ENCODE assay signal across 1 cellular context in genomic region chr4:183097251-183098079, GRCh38.
TF ChIP-seq lines count a peak whose summit lies in the region.

No MANE protein-coding gene starts in this region.

TF ChIP-seq in HepG2, 621 proteins besides CTCF, POLR2A, EP300 and RAD21 (continued from another document):
- TF ChIP-seq ZNF407 (CRISPR knock-in tag; IDR thresholded peaks at IDR 0.05; ENCODE audit: not compliant biosample characterization) (no peak), SOX5 (CRISPR knock-in tag; IDR thresholded peaks at IDR 0.05; ENCODE audit: borderline replicate concordance) (no peak), ZNF501 (CRISPR knock-in tag; IDR thresholded peaks at IDR 0.05) (peak; percentile 74), ZUFSP (CRISPR knock-in tag; IDR thresholded peaks at IDR 0.05; ENCODE audit: borderline replicate concordance) (no peak), TFDP1 (CRISPR knock-in tag; IDR thresholded peaks at IDR 0.05; ENCODE audit: borderline replicate concordance) (peak; percentile 11; the same call in 1 of the 2 replicates), ZKSCAN5 (CRISPR knock-in tag; IDR thresholded peaks at IDR 0.05) (0 out of 2 replicates have a peak, but pooled peaks have one; percentile 50), ELF4 (CRISPR knock-in tag; IDR thresholded peaks at IDR 0.05; ENCODE audit: borderline replicate concordance) (peak; percentile 86), ZNF275 (CRISPR knock-in tag; IDR thresholded peaks at IDR 0.05; ENCODE audit: borderline replicate concordance) (no peak), ZFP36L1 (CRISPR knock-in tag; IDR thresholded peaks at IDR 0.05) (peak; percentile 39; the same call in 1 of the 2 replicates), NFE2L1 (CRISPR knock-in tag; IDR thresholded peaks at IDR 0.05; ENCODE audit: borderline replicate concordance) (peak; percentile 73; the same call in 1 of the 2 replicates), HNRNPUL1 (IDR thresholded peaks at IDR 0.05; ENCODE audit: low read depth, low read length) (no peak), MIER2 (CRISPR knock-in tag; IDR thresholded peaks at IDR 0.05) (no peak)
